In genomic region chr5:172984244-172984953, GRCh38 we compare ENCODE assay signal across 1 cellular context.
A peak's percentile ranks its signal among the peaks of the same experiment; 100 is the strongest.
TF ChIP-seq lines count a peak whose summit lies in the region.

No MANE protein-coding gene starts in this region.

TF ChIP-seq in K562, 482 proteins besides CTCF, POLR2A, EP300 and RAD21 (continued from another document and continues in another):
- TF ChIP-seq ZNF584 (CRISPR knock-in tag; IDR thresholded peaks at IDR 0.05; ENCODE audit: low read depth) (no peak), FOXJ2 (tag; IDR thresholded peaks at IDR 0.05) (no peak), ZNF695 (CRISPR knock-in tag; IDR thresholded peaks at IDR 0.05) (no peak), BRD9 (IDR thresholded peaks at IDR 0.05; ENCODE audit: low read depth, partially characterized antibody) (peak; percentile 35), ZFX (CRISPR knock-in tag; IDR thresholded peaks at IDR 0.05) (peak; percentile 88), GATAD2B (IDR thresholded peaks at IDR 0.05; ENCODE audit: borderline replicate concordance) (no peak), RBM14 (IDR thresholded peaks at IDR 0.05; ENCODE audit: borderline replicate concordance, insufficient read depth, low read depth, low read length) (no peak), ZHX1 (conservative IDR thresholded peaks at IDR 0.05; ENCODE audit: low read length) (no peak), HDAC2 (IDR thresholded peaks at IDR 0.05) (no peak), MYBL2 (IDR thresholded peaks at IDR 0.05; ENCODE audit: low read depth) (no peak), MYBL2 (CRISPR knock-in tag; IDR thresholded peaks at IDR 0.05; ENCODE audit: borderline replicate concordance) (no peak), TFAM (CRISPR knock-in tag; conservative IDR thresholded peaks at IDR 0.05) (no peak), MCM7 (IDR thresholded peaks at IDR 0.05) (no peak), CXXC5 (CRISPR knock-in tag; IDR thresholded peaks at IDR 0.05) (peak; percentile 14), HNRNPH1 (optimal IDR thresholded peaks at IDR 0.05; ENCODE audit: low read depth, low read length) (no peak), BRF1 (IDR thresholded peaks at IDR 0.05; ENCODE audit: borderline replicate concordance, extremely low read depth, insufficient read length) (no peak), TCF3 (CRISPR knock-in tag; IDR thresholded peaks at IDR 0.05) (peak; percentile 15; the same call in 1 of the 2 replicates), MEF2D (tag; conservative IDR thresholded peaks at IDR 0.05; ENCODE audit: low read depth) (no peak), OTX1 (CRISPR knock-in tag; IDR thresholded peaks at IDR 0.05) (no peak), ESRRA (IDR thresholded peaks at IDR 0.05; ENCODE audit: borderline replicate concordance, low read depth) (no peak), ZFP36 (IDR thresholded peaks at IDR 0.05; ENCODE audit: low read depth, low read length, partially characterized antibody) (no peak), ZNF175 (CRISPR knock-in tag; IDR thresholded peaks at IDR 0.05; ENCODE audit: low read depth) (no peak; the same call in 1 of the 2 replicates), CBFB (CRISPR knock-in tag; IDR thresholded peaks at IDR 0.05) (no peak), HDAC1 (IDR thresholded peaks at IDR 0.05) (no peak), KLF13 (tag; IDR thresholded peaks at IDR 0.05; ENCODE audit: borderline replicate concordance, low read depth) (no peak), E4F1 (CRISPR knock-in tag; IDR thresholded peaks at IDR 0.05; ENCODE audit: borderline replicate concordance) (no peak), NR3C1 (CRISPR knock-in tag; IDR thresholded peaks at IDR 0.05) (no peak), E2F3 (CRISPR knock-in tag; IDR thresholded peaks at IDR 0.05) (no peak), ZNF24 (IDR thresholded peaks at IDR 0.05) (no peak), ARID2 (IDR thresholded peaks at IDR 0.05) (no peak), ZNF274 (IDR thresholded peaks at IDR 0.05; ENCODE audit: borderline replicate concordance, low read depth, low read length) (no peak), CREBBP (IDR thresholded peaks at IDR 0.05; ENCODE audit: low read depth, low read length) (no peak), HEY1 (CRISPR knock-in tag; IDR thresholded peaks at IDR 0.05; ENCODE audit: borderline replicate concordance) (no peak), GATA2 (CRISPR knock-in tag; IDR thresholded peaks at IDR 0.05) (peak; percentile 100), SMARCE1 (IDR thresholded peaks at IDR 0.05) (no peak), KDM2B (CRISPR knock-in tag; IDR thresholded peaks at IDR 0.05) (no peak), ARID4B (CRISPR knock-in tag; IDR thresholded peaks at IDR 0.05) (no peak), BCL6 (CRISPR knock-in tag; IDR thresholded peaks at IDR 0.05) (no peak), ETV1 (tag; conservative IDR thresholded peaks at IDR 0.05; ENCODE audit: low read depth) (no peak), HLTF (IDR thresholded peaks at IDR 0.05) (no peak)
- TF ChIP-seq, protein P1, sequence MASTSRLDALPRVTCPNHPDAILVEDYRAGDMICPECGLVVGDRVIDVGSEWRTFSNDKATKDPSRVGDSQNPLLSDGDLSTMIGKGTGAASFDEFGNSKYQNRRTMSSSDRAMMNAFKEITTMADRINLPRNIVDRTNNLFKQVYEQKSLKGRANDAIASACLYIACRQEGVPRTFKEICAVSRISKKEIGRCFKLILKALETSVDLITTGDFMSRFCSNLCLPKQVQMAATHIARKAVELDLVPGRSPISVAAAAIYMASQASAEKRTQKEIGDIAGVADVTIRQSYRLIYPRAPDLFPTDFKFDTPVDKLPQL (IDR thresholded peaks at IDR 0.05; ENCODE audit: extremely low read depth, insufficient read length): no peak
- TF ChIP-seq, protein P2, sequence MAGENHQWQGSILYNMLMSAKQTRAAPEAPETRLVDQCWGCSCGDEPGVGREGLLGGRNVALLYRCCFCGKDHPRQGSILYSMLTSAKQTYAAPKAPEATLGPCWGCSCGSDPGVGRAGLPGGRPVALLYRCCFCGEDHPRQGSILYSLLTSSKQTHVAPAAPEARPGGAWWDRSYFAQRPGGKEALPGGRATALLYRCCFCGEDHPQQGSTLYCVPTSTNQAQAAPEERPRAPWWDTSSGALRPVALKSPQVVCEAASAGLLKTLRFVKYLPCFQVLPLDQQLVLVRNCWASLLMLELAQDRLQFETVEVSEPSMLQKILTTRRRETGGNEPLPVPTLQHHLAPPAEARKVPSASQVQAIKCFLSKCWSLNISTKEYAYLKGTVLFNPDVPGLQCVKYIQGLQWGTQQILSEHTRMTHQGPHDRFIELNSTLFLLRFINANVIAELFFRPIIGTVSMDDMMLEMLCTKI (IDR thresholded peaks at IDR 0.05; ENCODE audit: partially characterized antibody): no peak
- TF ChIP-seq, protein P3, sequence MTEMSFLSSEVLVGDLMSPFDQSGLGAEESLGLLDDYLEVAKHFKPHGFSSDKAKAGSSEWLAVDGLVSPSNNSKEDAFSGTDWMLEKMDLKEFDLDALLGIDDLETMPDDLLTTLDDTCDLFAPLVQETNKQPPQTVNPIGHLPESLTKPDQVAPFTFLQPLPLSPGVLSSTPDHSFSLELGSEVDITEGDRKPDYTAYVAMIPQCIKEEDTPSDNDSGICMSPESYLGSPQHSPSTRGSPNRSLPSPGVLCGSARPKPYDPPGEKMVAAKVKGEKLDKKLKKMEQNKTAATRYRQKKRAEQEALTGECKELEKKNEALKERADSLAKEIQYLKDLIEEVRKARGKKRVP (CRISPR knock-in tag; IDR thresholded peaks at IDR 0.05): no peak
- TF ChIP-seq, protein P4, sequence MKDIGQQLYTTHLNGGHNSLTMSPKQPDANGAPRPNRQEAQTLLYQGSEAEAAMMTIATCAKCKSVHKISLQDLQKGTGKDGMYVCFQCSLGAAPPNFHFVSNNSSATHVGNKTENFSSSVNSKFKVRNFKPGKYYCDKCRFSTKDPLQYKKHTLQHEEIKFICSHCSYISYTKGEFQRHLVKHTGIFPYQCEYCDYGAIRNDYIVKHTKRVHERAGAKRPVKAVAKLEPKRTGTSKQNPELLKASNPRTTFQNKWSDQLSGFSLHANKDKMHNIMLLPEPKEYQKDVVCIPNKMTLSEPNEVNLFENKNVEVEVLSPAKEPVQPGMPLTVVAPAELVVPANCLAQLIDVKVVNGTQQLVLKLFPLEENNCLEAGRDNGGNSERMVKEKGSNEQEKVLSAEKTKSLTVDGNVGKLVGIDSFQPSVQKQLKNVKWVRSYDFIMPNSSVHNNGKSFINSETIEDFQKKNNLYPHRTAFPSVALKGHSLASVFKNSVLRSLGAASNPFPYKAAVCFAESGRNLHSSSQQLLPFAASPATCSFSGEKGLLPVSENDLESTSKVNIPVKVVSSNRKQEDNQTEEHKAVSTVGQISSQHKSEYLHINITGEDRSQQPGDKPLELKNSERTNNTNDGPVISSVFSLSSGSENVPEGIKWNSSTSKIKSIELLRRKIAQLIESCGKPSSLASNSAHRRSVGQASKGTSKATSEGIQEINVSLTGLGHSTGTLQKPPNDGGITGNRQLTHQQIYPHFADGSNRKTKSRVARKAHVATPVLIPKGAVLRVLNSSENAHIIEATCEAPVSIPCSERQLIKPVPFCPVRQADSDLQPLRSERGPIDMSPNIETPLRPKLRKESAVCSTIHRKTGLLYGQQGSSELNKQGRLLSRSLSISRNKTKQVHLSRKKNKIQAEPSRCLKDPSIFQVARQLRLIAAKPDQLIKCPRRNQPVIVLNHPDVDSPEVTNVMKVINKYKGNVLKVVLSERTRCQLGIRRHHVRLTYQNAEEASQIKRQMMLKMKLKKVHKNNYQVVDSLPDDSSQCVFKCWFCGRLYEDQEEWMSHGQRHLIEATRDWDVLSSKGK (CRISPR knock-in tag; IDR thresholded peaks at IDR 0.05): no peak
- TF ChIP-seq, protein P5, sequence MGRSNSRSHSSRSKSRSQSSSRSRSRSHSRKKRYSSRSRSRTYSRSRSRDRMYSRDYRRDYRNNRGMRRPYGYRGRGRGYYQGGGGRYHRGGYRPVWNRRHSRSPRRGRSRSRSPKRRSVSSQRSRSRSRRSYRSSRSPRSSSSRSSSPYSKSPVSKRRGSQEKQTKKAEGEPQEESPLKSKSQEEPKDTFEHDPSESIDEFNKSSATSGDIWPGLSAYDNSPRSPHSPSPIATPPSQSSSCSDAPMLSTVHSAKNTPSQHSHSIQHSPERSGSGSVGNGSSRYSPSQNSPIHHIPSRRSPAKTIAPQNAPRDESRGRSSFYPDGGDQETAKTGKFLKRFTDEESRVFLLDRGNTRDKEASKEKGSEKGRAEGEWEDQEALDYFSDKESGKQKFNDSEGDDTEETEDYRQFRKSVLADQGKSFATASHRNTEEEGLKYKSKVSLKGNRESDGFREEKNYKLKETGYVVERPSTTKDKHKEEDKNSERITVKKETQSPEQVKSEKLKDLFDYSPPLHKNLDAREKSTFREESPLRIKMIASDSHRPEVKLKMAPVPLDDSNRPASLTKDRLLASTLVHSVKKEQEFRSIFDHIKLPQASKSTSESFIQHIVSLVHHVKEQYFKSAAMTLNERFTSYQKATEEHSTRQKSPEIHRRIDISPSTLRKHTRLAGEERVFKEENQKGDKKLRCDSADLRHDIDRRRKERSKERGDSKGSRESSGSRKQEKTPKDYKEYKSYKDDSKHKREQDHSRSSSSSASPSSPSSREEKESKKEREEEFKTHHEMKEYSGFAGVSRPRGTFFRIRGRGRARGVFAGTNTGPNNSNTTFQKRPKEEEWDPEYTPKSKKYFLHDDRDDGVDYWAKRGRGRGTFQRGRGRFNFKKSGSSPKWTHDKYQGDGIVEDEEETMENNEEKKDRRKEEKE (IDR thresholded peaks at IDR 0.05; ENCODE audit: borderline replicate concordance in 1 of 2, control insufficient read depth in 1 of 2, low read depth in 2 of 2, low read length in 1 of 2): no peak
- TF ChIP-seq, protein P6, sequence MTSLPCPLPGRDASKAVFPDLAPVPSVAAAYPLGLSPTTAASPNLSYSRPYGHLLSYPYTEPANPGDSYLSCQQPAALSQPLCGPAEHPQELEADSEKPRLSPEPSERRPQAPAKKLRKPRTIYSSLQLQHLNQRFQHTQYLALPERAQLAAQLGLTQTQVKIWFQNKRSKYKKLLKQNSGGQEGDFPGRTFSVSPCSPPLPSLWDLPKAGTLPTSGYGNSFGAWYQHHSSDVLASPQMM (CRISPR knock-in tag; IDR thresholded peaks at IDR 0.05): no peak
